ENCODE assay signal across 2 cellular contexts in the genomic region with DNA sequence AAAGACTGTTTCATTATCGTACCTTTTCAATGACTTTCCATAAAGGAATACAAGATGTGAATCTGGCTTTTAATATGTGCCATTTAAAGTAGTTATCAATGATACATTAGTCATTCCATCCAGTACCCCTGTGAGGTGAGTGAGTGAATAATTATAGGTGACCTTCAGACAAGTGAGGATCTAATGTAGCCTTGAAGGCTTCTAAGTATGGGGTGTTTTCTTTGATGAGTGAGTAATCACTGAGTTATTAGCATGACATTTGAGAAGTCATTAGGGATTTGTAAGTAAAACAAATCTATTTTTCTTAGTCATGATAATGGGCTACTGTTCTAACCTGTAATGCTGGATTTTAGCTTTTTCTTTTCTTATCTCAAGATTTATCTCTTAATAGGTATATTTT.
TF ChIP-seq lines count a peak whose summit lies in the region.

No MANE protein-coding gene starts in this region.

TF ChIP-seq in HCT116, 20 proteins besides CTCF, POLR2A, EP300 and RAD21:
- TF ChIP-seq EZH2phosphoT487 (IDR thresholded peaks at IDR 0.05; ENCODE audit: borderline replicate concordance) = no peak
- peak; percentile 93 for TF ChIP-seq TCF7L2 (IDR thresholded peaks at IDR 0.05; ENCODE audit: borderline replicate concordance, extremely low read depth, insufficient read depth, insufficient read length)
- TF ChIP-seq FOSL1 (IDR thresholded peaks at IDR 0.05; ENCODE audit: low read depth) = peak; percentile 61; the same call in 1 of the 2 replicates
- no peak for TF ChIP-seq EZH2 (IDR thresholded peaks at IDR 0.05)
- 0 out of 2 replicates have a peak, but pooled peaks have one; percentile 24 for TF ChIP-seq SP1 (IDR thresholded peaks at IDR 0.05; ENCODE audit: low read depth)
- no peak for TF ChIP-seq CBX3 (IDR thresholded peaks at IDR 0.05; ENCODE audit: low read depth)
- TF ChIP-seq JUND (IDR thresholded peaks at IDR 0.05) = peak; percentile 39
- TF ChIP-seq POLR2AphosphoS5 (IDR thresholded peaks at IDR 0.05; ENCODE audit: low read depth, low read length) = no peak
- TF ChIP-seq ELF1 (IDR thresholded peaks at IDR 0.05; ENCODE audit: borderline replicate concordance, low read depth) = no peak

TF ChIP-seq in endothelial cell of umbilical vein, 7 proteins besides CTCF, POLR2A, EP300 and RAD21:
- TF ChIP-seq FOS (IDR thresholded peaks at IDR 0.05; ENCODE audit: borderline replicate concordance, insufficient read depth, low read length) (peak; percentile 4), MYC (IDR thresholded peaks at IDR 0.05; ENCODE audit: low read depth, low read length) (no peak)
